In the genomic region with DNA sequence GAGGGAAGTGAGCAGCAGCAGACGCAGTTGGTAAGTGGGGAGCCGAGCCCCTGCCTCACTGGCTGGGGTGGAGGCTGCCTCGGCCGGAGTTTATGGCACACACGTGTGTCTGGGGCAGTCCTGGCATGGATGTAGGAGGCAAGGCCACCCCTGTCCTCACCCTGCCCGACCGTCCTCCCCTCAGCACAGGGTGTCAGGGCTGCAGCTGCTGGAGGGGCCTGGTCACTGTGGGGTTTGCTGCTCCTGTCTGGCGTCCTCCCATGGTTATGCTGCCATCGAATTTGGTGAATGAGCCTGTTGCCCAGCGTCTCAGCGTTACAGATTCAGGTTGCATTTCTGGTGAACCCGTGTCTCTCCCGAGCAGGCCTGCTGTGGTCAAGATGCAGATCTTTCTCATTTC, we compare ENCODE assay signal across 27 cellular contexts.
DNase-seq lines count a peak whose midpoint lies in the region; ATAC-seq and TF ChIP-seq lines count a peak whose summit lies in the region.
"Had no signal": no experiment of that assay in that cellular context is flagged by ENCODE, and none has a peak within 500 bp of the region (broad histone marks: within the 10 kb centered on the region; RNA-seq: fewer than 3 reads in every experiment).

No MANE protein-coding gene starts in this region.

- H3K27me3 ChIP-seq in OCI-LY3 (ENCODE audit: low read depth, low read length): no peaks in the 10 kb centered on the region
- H3K27me3 ChIP-seq: ascending aorta, cardiac muscle cell, esophagus muscularis mucosa had no signal

- no peak overlapping the region for H2AFZ ChIP-seq in OCI-LY3 (ENCODE audit: low read depth, low read length)
- H2AFZ ChIP-seq: GM23248 had no signal

- H3K36me3 Mint-ChIP-seq in memory B cell: peaks cover 29% of the 10 kb centered on the region
- H3K36me3 Mint-ChIP-seq in stimulated activated memory B cell treated with anti-CD40 and anti-IgM and Interleukin-4, amounts not matched to agents 10 μg/mL and 1 μg/mL and 100 μg/mL, for 72 hours: peaks cover 54% of the 10 kb centered on the region

- peak overlapping the region; percentile 13; the same call in 1 of the 2 replicates for H3K9ac ChIP-seq in OCI-LY3 (ENCODE audit: low read length)
- H3K9ac ChIP-seq: GM23248 had no signal

- peaks cover 13% of the 10 kb centered on the region for H4K20me1 ChIP-seq in OCI-LY3 (ENCODE audit: insufficient read depth, low read length)

- peak overlapping the region; percentile 71 for H3K27ac ChIP-seq in OCI-LY3 (ENCODE audit: low read length)
- H3K27ac ChIP-seq: ascending aorta, cardiac muscle cell, esophagus muscularis mucosa, GM23248 had no signal

- no peaks in the 10 kb centered on the region for H3K9me3 Mint-ChIP-seq in memory B cell
- H3K9me3 Mint-ChIP-seq in stimulated activated memory B cell treated with anti-CD40 and anti-IgM and Interleukin-4, amounts not matched to agents 10 μg/mL and 1 μg/mL and 100 μg/mL, for 72 hours: no peaks in the 10 kb centered on the region
- H3K9me3 Mint-ChIP-seq: activated CD4-positive, alpha-beta memory T cell treated with anti-CD3 and anti-CD28 coated beads, Interleukin-2, amount 10 ng/mL, durations not matched to agents 7 days and 5 days; activated naive CD8-positive, alpha-beta T cell treated with anti-CD3 and anti-CD28 coated beads, Interleukin-2, amount 10 ng/mL, durations not matched to agents 7 days and 5 days; CD4-positive, alpha-beta memory T cell; naive thymus-derived CD4-positive, alpha-beta T cell; stimulated activated effector memory CD8-positive, alpha-beta T cell treated with anti-CD3 and anti-CD28 coated beads, Interleukin-12 subunit alpha, Interleukin-12 subunit beta, amount 100 ng/mL, for 72 hours had no signal

- peaks cover 26% of the 10 kb centered on the region for H3K4me1 ChIP-seq in OCI-LY3 (ENCODE audit: low read length)
- H3K4me1 ChIP-seq: ascending aorta, esophagus muscularis mucosa had no signal

- peak overlapping the region; percentile 29 for H3K27ac Mint-ChIP-seq in memory B cell
- peak overlapping the region; percentile 48 for H3K27ac Mint-ChIP-seq in stimulated activated memory B cell treated with anti-CD40 and anti-IgM and Interleukin-4, amounts not matched to agents 10 μg/mL and 1 μg/mL and 100 μg/mL, for 72 hours
- H3K27ac Mint-ChIP-seq: activated CD4-positive, alpha-beta memory T cell treated with anti-CD3 and anti-CD28 coated beads, Interleukin-2, amount 10 ng/mL, durations not matched to agents 7 days and 5 days; activated naive CD8-positive, alpha-beta T cell treated with anti-CD3 and anti-CD28 coated beads, Interleukin-2, amount 10 ng/mL, durations not matched to agents 7 days and 5 days; CD4-positive, alpha-beta memory T cell; naive thymus-derived CD4-positive, alpha-beta T cell; stimulated activated effector memory CD8-positive, alpha-beta T cell treated with anti-CD3 and anti-CD28 coated beads, Interleukin-12 subunit alpha, Interleukin-12 subunit beta, amount 100 ng/mL, for 72 hours had no signal

- peak overlapping the region; percentile 43 for H3K4me3 Mint-ChIP-seq in memory B cell
- peak overlapping the region; percentile 52 for H3K4me3 Mint-ChIP-seq in stimulated activated memory B cell treated with anti-CD40 and anti-IgM and Interleukin-4, amounts not matched to agents 10 μg/mL and 1 μg/mL and 100 μg/mL, for 72 hours
- H3K4me3 Mint-ChIP-seq: activated CD4-positive, alpha-beta memory T cell treated with anti-CD3 and anti-CD28 coated beads, Interleukin-2, amount 10 ng/mL, durations not matched to agents 7 days and 5 days; activated naive CD8-positive, alpha-beta T cell treated with anti-CD3 and anti-CD28 coated beads, Interleukin-2, amount 10 ng/mL, durations not matched to agents 7 days and 5 days; CD4-positive, alpha-beta memory T cell; immature natural killer cell; naive thymus-derived CD4-positive, alpha-beta T cell; stimulated activated effector memory CD8-positive, alpha-beta T cell treated with anti-CD3 and anti-CD28 coated beads, Interleukin-12 subunit alpha, Interleukin-12 subunit beta, amount 100 ng/mL, for 72 hours had no signal

- ATAC-seq in HG02852 (IDR thresholded peaks at IDR 0.05; ENCODE audit: unreplicated experiment) (peak; percentile 10), memory B cell (ENCODE audit: low read depth) (no peak), HG03521 (IDR thresholded peaks at IDR 0.05; ENCODE audit: unreplicated experiment) (no peak), GM21723 (IDR thresholded peaks at IDR 0.05; ENCODE audit: unreplicated experiment) (no peak)
- ATAC-seq in stimulated activated memory B cell treated with anti-CD40 and anti-IgM and Interleukin-4, amounts not matched to agents 10 μg/mL and 1 μg/mL and 100 μg/mL, for 72 hours: no peak
- ATAC-seq: left ventricle myocardium superior; naive thymus-derived CD4-positive, alpha-beta T cell; stimulated activated effector memory CD8-positive, alpha-beta T cell treated with anti-CD3 and anti-CD28 coated beads, Interleukin-12 subunit alpha, Interleukin-12 subunit beta, amount 100 ng/mL, for 72 hours had no signal

- H3K4me2 ChIP-seq in OCI-LY3 (ENCODE audit: low read length): peak overlapping the region; percentile 76

- H3K27me3 Mint-ChIP-seq in memory B cell: no peaks in the 10 kb centered on the region
- no peaks in the 10 kb centered on the region for H3K27me3 Mint-ChIP-seq in stimulated activated memory B cell treated with anti-CD40 and anti-IgM and Interleukin-4, amounts not matched to agents 10 μg/mL and 1 μg/mL and 100 μg/mL, for 72 hours
- H3K27me3 Mint-ChIP-seq: activated CD4-positive, alpha-beta memory T cell treated with anti-CD3 and anti-CD28 coated beads, Interleukin-2, amount 10 ng/mL, durations not matched to agents 7 days and 5 days; activated naive CD8-positive, alpha-beta T cell treated with anti-CD3 and anti-CD28 coated beads, Interleukin-2, amount 10 ng/mL, durations not matched to agents 7 days and 5 days; CD4-positive, alpha-beta memory T cell; naive thymus-derived CD4-positive, alpha-beta T cell had no signal

- H3K36me3 ChIP-seq in OCI-LY3 (replicated peaks; ENCODE audit: low read depth, low read length): peaks cover 40% of the 10 kb centered on the region

- peaks cover 15% of the 10 kb centered on the region for H3K4me1 Mint-ChIP-seq in memory B cell
- peaks cover 26% of the 10 kb centered on the region for H3K4me1 Mint-ChIP-seq in stimulated activated memory B cell treated with anti-CD40 and anti-IgM and Interleukin-4, amounts not matched to agents 10 μg/mL and 1 μg/mL and 100 μg/mL, for 72 hours

- no peak for TF ChIP-seq CTCF in OCI-LY3 (IDR thresholded peaks at IDR 0.05; ENCODE audit: low read depth, low read length)

- peaks cover 5% of the 10 kb centered on the region for H3K79me2 ChIP-seq in OCI-LY3 (ENCODE audit: low read length)

- no peaks in the 10 kb centered on the region for H3K9me3 ChIP-seq in OCI-LY3 (ENCODE audit: insufficient read depth, low read length)
- H3K9me3 ChIP-seq: ascending aorta, esophagus muscularis mucosa had no signal

- peak overlapping the region; percentile 58 for H3K4me3 ChIP-seq in OCI-LY3 (ENCODE audit: low read length)
- H3K4me3 ChIP-seq: ascending aorta, cardiac muscle cell, esophagus muscularis mucosa, GM23248 had no signal

- DNase-seq in memory B cell (ENCODE audit: low spot score in 2 of 2) (no peak), NOMO-1 (lab: John Stamatoyannopoulos, UW; ENCODE audit: unreplicated experiment in 2 of 2) (no peak)
- DNase-seq: activated CD4-positive, alpha-beta memory T cell treated with anti-CD3 and anti-CD28 coated beads, Interleukin-2, amount 10 ng/mL, durations not matched to agents 7 days and 5 days; activated CD8-positive, alpha-beta memory T cell treated with anti-CD3 and anti-CD28 coated beads, Interleukin-2, amount 50 U/mL, for 48 hours; activated naive CD8-positive, alpha-beta T cell treated with anti-CD3 and anti-CD28 coated beads, Interleukin-2, amount 10 ng/mL, durations not matched to agents 7 days and 5 days; CD4-positive, alpha-beta memory T cell; cortex of kidney; GM23248; immature natural killer cell; left ventricle myocardium superior; midbrain; naive thymus-derived CD4-positive, alpha-beta T cell; NCI-H1105; NCI-H2029; NCI-H2227 treated with DMSO at 0.1 percent for 48 hours; NCI-H748 treated with DMSO at 0.1 percent for 48 hours; stimulated activated CD4-positive, alpha-beta T cell treated with anti-CD3 and anti-CD28 coated beads, Interleukin-2, amount 100 ng/mL, for 48 hours; T-helper 1 cell had no signal
